1 cellular context compared by ENCODE assay signal in genomic region chr5:151293624-151294023, GRCh38.
TF ChIP-seq lines count a peak whose summit lies in the region.

No MANE protein-coding gene starts in this region.

TF ChIP-seq in H1, 55 proteins besides CTCF, POLR2A, EP300 and RAD21:
- TF ChIP-seq CREB1 (IDR thresholded peaks at IDR 0.05), result no peak
- TF ChIP-seq RBBP5 (IDR thresholded peaks at IDR 0.05; ENCODE audit: borderline replicate concordance, low read depth, low read length), result no peak
- TF ChIP-seq JUN (IDR thresholded peaks at IDR 0.05; ENCODE audit: low read depth, low read length), result no peak
- no peak for TF ChIP-seq CHD2 (IDR thresholded peaks at IDR 0.05; ENCODE audit: low read length)
- no peak for TF ChIP-seq CHD1 (IDR thresholded peaks at IDR 0.05; ENCODE audit: low read depth, low read length)
- no peak for TF ChIP-seq YY1 (IDR thresholded peaks at IDR 0.05; ENCODE audit: low read depth, low read length)
- TF ChIP-seq BACH1 (IDR thresholded peaks at IDR 0.05; ENCODE audit: low read length), result no peak
- TF ChIP-seq SP4 (IDR thresholded peaks at IDR 0.05; ENCODE audit: low read length), result no peak
- no peak for TF ChIP-seq ASH2L (IDR thresholded peaks at IDR 0.05; ENCODE audit: low read length)
- TF ChIP-seq KDM1A (IDR thresholded peaks at IDR 0.05; ENCODE audit: borderline replicate concordance, low read length), result no peak
- TF ChIP-seq CEBPB (IDR thresholded peaks at IDR 0.05; ENCODE audit: low read depth, low read length), result no peak
- TF ChIP-seq, protein P1, sequence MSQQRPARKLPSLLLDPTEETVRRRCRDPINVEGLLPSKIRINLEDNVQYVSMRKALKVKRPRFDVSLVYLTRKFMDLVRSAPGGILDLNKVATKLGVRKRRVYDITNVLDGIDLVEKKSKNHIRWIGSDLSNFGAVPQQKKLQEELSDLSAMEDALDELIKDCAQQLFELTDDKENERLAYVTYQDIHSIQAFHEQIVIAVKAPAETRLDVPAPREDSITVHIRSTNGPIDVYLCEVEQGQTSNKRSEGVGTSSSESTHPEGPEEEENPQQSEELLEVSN (IDR thresholded peaks at IDR 0.05), result no peak
- no peak for TF ChIP-seq SP1 (IDR thresholded peaks at IDR 0.05; ENCODE audit: low read depth, low read length)
- TF ChIP-seq, protein P2, sequence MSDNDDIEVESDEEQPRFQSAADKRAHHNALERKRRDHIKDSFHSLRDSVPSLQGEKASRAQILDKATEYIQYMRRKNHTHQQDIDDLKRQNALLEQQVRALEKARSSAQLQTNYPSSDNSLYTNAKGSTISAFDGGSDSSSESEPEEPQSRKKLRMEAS (IDR thresholded peaks at IDR 0.05), result no peak
